Comparison of ENCODE assay signal across 29 cellular contexts in genomic region chr18:13672657-13673056, GRCh38. TPM values are rescaled to one million over a fixed set of nuclear protein-coding genes. Genes with fewer than 3 reads are reported as not detected.
DNase-seq lines count a peak whose midpoint lies in the region; ATAC-seq and TF ChIP-seq lines count a peak whose summit lies in the region.
"Had no signal": no experiment of that assay in that cellular context is flagged by ENCODE, and none has a peak within 500 bp of the region (broad histone marks: within the 10 kb centered on the region; RNA-seq: fewer than 3 reads in every experiment).

No MANE protein-coding gene starts in this region.

- H3K27ac Mint-ChIP-seq in CD8-positive, alpha-beta T cell = peak overlapping the region; percentile 33
- H3K27ac Mint-ChIP-seq in progenitor cell of endocrine pancreas = peak overlapping the region; percentile 96
- H3K27ac Mint-ChIP-seq: activated CD8-positive, alpha-beta T cell treated with anti-CD3 and anti-CD28 coated beads, Interleukin-2, amount 10 ng/mL, durations not matched to agents 7 days and 5 days; CD4-positive, alpha-beta memory T cell had no signal

- H3K4me2 ChIP-seq in Karpas-422 (ENCODE audit: low read depth, low read length, poor library complexity, severe bottlenecking) = no peak overlapping the region

- H3K9me3 Mint-ChIP-seq in CD8-positive, alpha-beta T cell = no peaks in the 10 kb centered on the region
- peaks cover 6% of the 10 kb centered on the region for H3K9me3 Mint-ChIP-seq in progenitor cell of endocrine pancreas (ENCODE audit: low read depth)
- H3K9me3 Mint-ChIP-seq: CD4-positive, alpha-beta memory T cell had no signal

- no peaks in the 10 kb centered on the region for H3K9me2 ChIP-seq in Karpas-422 (replicated peaks; ENCODE audit: insufficient read depth, low read length)

- TF ChIP-seq CTCF in CD8-positive, alpha-beta T cell (IDR thresholded peaks at IDR 0.05) = no peak
- no peak for TF ChIP-seq CTCF in ascending aorta (IDR thresholded peaks at IDR 0.05)
- no peak for TF ChIP-seq CTCF in progenitor cell of endocrine pancreas (IDR thresholded peaks at IDR 0.05; ENCODE audit: unreplicated experiment)
- TF ChIP-seq CTCF in GM20000 (IDR thresholded peaks at IDR 0.05; ENCODE audit: extremely low read depth, missing control alignments) = no peak

- intact Hi-C loops in CD8-positive, alpha-beta T cell (cut with DNase I, micrococcal nuclease) = no loop called here
- intact Hi-C loops in ascending aorta (cut with DNase I) = no loop called here

- CTCF ChIA-PET in CD8-positive, alpha-beta T cell (lab: Charles Lee) = interaction anchor here (1.2 kb wide), 1 partner anchor 43 kb away, joined by 4 read pairs; no protein-coding TSS in a partner anchor

- no peak overlapping the region for H3K4me3 Mint-ChIP-seq in CD8-positive, alpha-beta T cell
- H3K4me3 Mint-ChIP-seq in progenitor cell of endocrine pancreas (ENCODE audit: low read depth) = no peak overlapping the region
- H3K4me3 Mint-ChIP-seq: activated CD8-positive, alpha-beta T cell treated with anti-CD3 and anti-CD28 coated beads, Interleukin-2, amount 10 ng/mL, durations not matched to agents 7 days and 5 days; CD4-positive, alpha-beta memory T cell; IgD-negative memory B cell had no signal

- no peaks in the 10 kb centered on the region for H3K36me3 ChIP-seq in CD8-positive, alpha-beta T cell (ENCODE audit: insufficient read depth, low read length)
- peaks cover 5% of the 10 kb centered on the region; the same call in 1 of the 2 replicates for H3K36me3 ChIP-seq in Karpas-422 (ENCODE audit: insufficient read depth, low read length)
- H3K36me3 ChIP-seq in ascending aorta = no peaks in the 10 kb centered on the region
- H3K36me3 ChIP-seq: SJCRH30 had no signal

- H3K4me1 Mint-ChIP-seq in CD8-positive, alpha-beta T cell (ENCODE audit: low read depth) = no peaks in the 10 kb centered on the region
- no peaks in the 10 kb centered on the region for H3K4me1 Mint-ChIP-seq in progenitor cell of endocrine pancreas (ENCODE audit: low read depth)

- H3K79me2 ChIP-seq in Karpas-422 (ENCODE audit: low read length) = peaks cover 67% of the 10 kb centered on the region

- no peaks in the 10 kb centered on the region for H3K27me3 ChIP-seq in CD8-positive, alpha-beta T cell (ENCODE audit: insufficient read depth, low read length)
- no peaks in the 10 kb centered on the region for H3K27me3 ChIP-seq in Karpas-422 (ENCODE audit: low read length)
- H3K27me3 ChIP-seq in ascending aorta = no peaks in the 10 kb centered on the region
- H3K27me3 ChIP-seq: esophagus muscularis mucosa, SJCRH30, testis, vagina had no signal

- H4K20me1 ChIP-seq in Karpas-422 (ENCODE audit: insufficient read depth, low read depth, low read length) = no peaks in the 10 kb centered on the region

- no peak for DNase-seq in CD8-positive, alpha-beta T cell
- peak; percentile 59 for DNase-seq in Karpas-422
- no peak for DNase-seq in ascending aorta (ENCODE audit: low spot score in 2 of 2)
- no peak for DNase-seq in progenitor cell of endocrine pancreas (ENCODE audit: low spot score, unreplicated experiment)
- DNase-seq in superior temporal gyrus (ENCODE audit: extremely low spot score) = no peak
- DNase-seq in GM20000 (ENCODE audit: low spot score) = no peak
- no peak for DNase-seq in islet precursor cell
- DNase-seq: activated CD4-positive, alpha-beta T cell treated with anti-CD3 and anti-CD28 coated beads for 1 hour; activated CD8-positive, alpha-beta T cell treated with anti-CD3 and anti-CD28 coated beads, Interleukin-2, amount 10 ng/mL, durations not matched to agents 7 days and 5 days; activated gamma-delta T cell; activated T-cell treated with anti-CD3 and anti-CD28 coated beads, Interleukin-2, amount 50 U/mL, for 1 hour; CD4-positive, alpha-beta memory T cell; DMS153; effector CD8-positive, alpha-beta T cell; GDM1; hypothalamus; left ventricle myocardium inferior; mucosa of descending colon; NCI-H1417 treated with DMSO at 0.1 percent for 48 hours; NCI-H2081 treated with DMSO at 0.1 percent for 48 hours; psoas muscle; SJCRH30; stimulated activated CD4-positive, alpha-beta T cell treated with anti-CD3 and anti-CD28 coated beads, Interleukin-1b, Interleukin-23, amount 100 ng/mL, for 48 hours; testis had no signal

- no peak overlapping the region for H3K4me3 ChIP-seq in CD8-positive, alpha-beta T cell (ENCODE audit: low read depth, low read length)
- H3K4me3 ChIP-seq in Karpas-422 (ENCODE audit: low read length) (no peak overlapping the region), ascending aorta (no peak overlapping the region)
- H3K4me3 ChIP-seq: esophagus muscularis mucosa, left ventricle myocardium inferior, mucosa of descending colon, psoas muscle, SJCRH30, skin epidermis, testis, vagina had no signal

- H3K9ac ChIP-seq in Karpas-422 (ENCODE audit: low read length) = no peak overlapping the region

- peaks cover 23% of the 10 kb centered on the region for H3K36me3 Mint-ChIP-seq in CD8-positive, alpha-beta T cell
- H3K36me3 Mint-ChIP-seq in progenitor cell of endocrine pancreas (ENCODE audit: insufficient read depth) = peaks cover 10% of the 10 kb centered on the region

- POLR2A ChIA-PET in CD8-positive, alpha-beta T cell (lab: Charles Lee) = no interaction called here

- no peaks in the 10 kb centered on the region for H3K27me3 Mint-ChIP-seq in CD8-positive, alpha-beta T cell (ENCODE audit: low read depth)
- no peaks in the 10 kb centered on the region for H3K27me3 Mint-ChIP-seq in progenitor cell of endocrine pancreas
- H3K27me3 Mint-ChIP-seq: CD4-positive, alpha-beta memory T cell; IgD-negative memory B cell had no signal

- no peak overlapping the region for H3K27ac ChIP-seq in CD8-positive, alpha-beta T cell (ENCODE audit: low read depth, low read length)
- no peak overlapping the region for H3K27ac ChIP-seq in Karpas-422 (ENCODE audit: low read length)
- H3K27ac ChIP-seq in ascending aorta = peak overlapping the region; percentile 43 to 55
- H3K27ac ChIP-seq: esophagus muscularis mucosa, left ventricle myocardium inferior, psoas muscle, SJCRH30, skin epidermis, testis, vagina had no signal

- H2AFZ ChIP-seq in Karpas-422 (ENCODE audit: low read length) = no peak overlapping the region

- no peak for ATAC-seq in CD8-positive, alpha-beta T cell
- ATAC-seq: activated CD8-positive, alpha-beta T cell treated with anti-CD3 and anti-CD28 coated beads, Interleukin-2, amount 10 ng/mL, durations not matched to agents 7 days and 5 days; mucosa of descending colon; Panc1; psoas muscle had no signal

- H3K4me1 ChIP-seq in CD8-positive, alpha-beta T cell (ENCODE audit: insufficient read depth, low read length) = no peaks in the 10 kb centered on the region
- no peaks in the 10 kb centered on the region for H3K4me1 ChIP-seq in Karpas-422 (ENCODE audit: low read length)
- peaks cover 0 to 3% of the 10 kb centered on the region in 2 donors for H3K4me1 ChIP-seq in ascending aorta
- H3K4me1 ChIP-seq: SJCRH30, testis, vagina had no signal

- H3K9me3 ChIP-seq in CD8-positive, alpha-beta T cell (ENCODE audit: low read length) = no peaks in the 10 kb centered on the region
- H3K9me3 ChIP-seq in Karpas-422 (ENCODE audit: low read length) (no peaks in the 10 kb centered on the region), ascending aorta (no peaks in the 10 kb centered on the region)
- H3K9me3 ChIP-seq: esophagus muscularis mucosa, mucosa of descending colon, psoas muscle, SJCRH30, testis, vagina had no signal

RNA-seq across cellular contexts. Expression of gene FAM210A, which starts 53.7 kb away (rescaled TPM):
- 1 to 10 TPM; 8.3 to 9.1 TPM for total RNA-seq in CD8-positive, alpha-beta T cell
- 32.8 and 48.3 TPM in 2 replicates for total RNA-seq in Karpas-422 (2014; rRNA removed; shearing (Covaris generic); ENCODE audit: low replicate concordance)
- total RNA-seq in ascending aorta (2.1 TPM), progenitor cell of endocrine pancreas (11.0 and 12.7 TPM in 2 replicates)

RNA-seq across cellular contexts. Expression of gene RNMT, which starts 53.8 kb away (rescaled TPM):
- total RNA-seq in CD8-positive, alpha-beta T cell = 100 to 1,000 TPM; 159 to 160 TPM
- total RNA-seq in Karpas-422 (2014; rRNA removed; shearing (Covaris generic); ENCODE audit: low replicate concordance) = 32.2 and 55.7 TPM in 2 replicates
- total RNA-seq in ascending aorta (6.4 TPM), progenitor cell of endocrine pancreas (41.0 and 47.6 TPM in 2 replicates)

Comparison
In these comparisons a context has a peak if more than half of its experiments do, and no peak if none do; other contexts are left out.
1. H3K27ac ChIP-seq: peak in ascending aorta (2 of 2); none in CD8-positive, alpha-beta T cell (single experiment) and Karpas-422 (single experiment).